Comparison of ENCODE assay signal across 25 cellular contexts in genomic region chr7:64087501-64087900, GRCh38. TPM values are rescaled to one million over a fixed set of nuclear protein-coding genes. Genes with fewer than 3 reads are reported as not detected.
"Had no signal": no experiment of that assay in that cellular context is flagged by ENCODE, and none has a peak within 500 bp of the region (broad histone marks: within the 10 kb centered on the region; RNA-seq: fewer than 3 reads in every experiment).

No MANE protein-coding gene starts in this region.

- H3K27ac ChIP-seq: coronary artery, dorsolateral prefrontal cortex, esophagus muscularis mucosa, foreskin keratinocyte, gastroesophageal sphincter, heart left ventricle, hepatocyte, left ventricle myocardium inferior, lower lobe of right lung had no signal

- H3K36me3 ChIP-seq: lower lobe of right lung had no signal

- H3K4me3 Mint-ChIP-seq: immature natural killer cell had no signal

- H3K4me3 ChIP-seq: coronary artery, dorsolateral prefrontal cortex, esophagus muscularis mucosa, gastroesophageal sphincter, heart left ventricle, hepatocyte, left ventricle myocardium inferior, lower lobe of right lung had no signal

- H3K9me3 ChIP-seq: left ventricle myocardium inferior had no signal

- DNase-seq: dermis blood vessel endothelial cell; dorsolateral prefrontal cortex; effector CD4-positive, alpha-beta T cell; effector memory CD4-positive, alpha-beta T cell; foreskin keratinocyte; heart left ventricle; hypothalamus; immature natural killer cell; islet precursor cell; kidney; kidney glomerular epithelial cell; left colon; left ventricle myocardium inferior; lower lobe of right lung; mesenchymal stem cell; midbrain had no signal

- H3K4me1 Mint-ChIP-seq: immature natural killer cell had no signal

- H3K4me1 ChIP-seq: esophagus muscularis mucosa, foreskin keratinocyte, gastroesophageal sphincter, heart left ventricle, left ventricle myocardium inferior, lower lobe of right lung had no signal

- ATAC-seq: foreskin keratinocyte, gastroesophageal sphincter, left colon, left lobe of liver had no signal

- H3K27me3 ChIP-seq: dorsolateral prefrontal cortex, esophagus muscularis mucosa, foreskin keratinocyte, gastroesophageal sphincter, heart left ventricle, hepatocyte had no signal

- H3K79me2 ChIP-seq: hepatocyte had no signal

- H2AFZ ChIP-seq: hepatocyte had no signal

- H3K4me2 ChIP-seq: hepatocyte had no signal

RNA-seq across cellular contexts. Expression of gene ZNF727, which starts 42.3 kb away (rescaled TPM):
- total RNA-seq: endothelial cell of umbilical vein, epithelial cell of proximal tubule, fibroblast of villous mesenchyme, hepatocyte had no signal
- polyA plus RNA-seq: endothelial cell of umbilical vein, fibroblast of lung, foreskin keratinocyte, hepatocyte had no signal
